Comparison of ENCODE assay signal across 16 cellular contexts in genomic region chr4:150580244-150580643, GRCh38. TPM values are rescaled to one million over a fixed set of nuclear protein-coding genes. Genes with fewer than 3 reads are reported as not detected.
DNase-seq lines count a peak whose midpoint lies in the region; ATAC-seq and TF ChIP-seq lines count a peak whose summit lies in the region.
"Had no signal": no experiment of that assay in that cellular context is flagged by ENCODE, and none has a peak within 500 bp of the region (broad histone marks: within the 10 kb centered on the region; RNA-seq: fewer than 3 reads in every experiment).

No MANE protein-coding gene starts in this region.

- TF ChIP-seq CTCF in cardiac muscle cell (IDR thresholded peaks at IDR 0.05; ENCODE audit: low read depth, low read length): no peak
- TF ChIP-seq CTCF in esophagus muscularis mucosa (IDR thresholded peaks at IDR 0.05): no peak
- no peak for TF ChIP-seq CTCF in neural cell (IDR thresholded peaks at IDR 0.05; ENCODE audit: poor library complexity, severe bottlenecking)
- TF ChIP-seq CTCF in upper lobe of right lung (IDR thresholded peaks at IDR 0.05): no peak

- no peak for TF ChIP-seq POLR2A in esophagus muscularis mucosa (IDR thresholded peaks at IDR 0.05; ENCODE audit: low read depth)

- DNase-seq in cardiac muscle cell (ENCODE audit: low read depth in 1 of 2, low spot score in 1 of 2) (no peak), left ventricle myocardium superior (no peak), esophagus muscularis mucosa (ENCODE audit: extremely low spot score) (no peak), upper lobe of right lung (no peak), middle frontal gyrus (ENCODE audit: extremely low spot score, low spot score) (no peak), HuH-7.5 (ENCODE audit: low spot score) (no peak), NCI-H2196 treated with DMSO at 0.1 percent for 48 hours (lab: John Stamatoyannopoulos, UW; ENCODE audit: unreplicated experiment) (no peak)
- DNase-seq: activated CD4-positive, alpha-beta T cell treated with anti-CD3 and anti-CD28 coated beads, Interleukin-2, amount 50 U/mL, for 1 hour; central memory CD4-positive, alpha-beta T cell; MM.1S; ovary; stimulated activated naive CD8-positive, alpha-beta T cell treated with anti-CD3 and anti-CD28 coated beads, Interleukin-15, amount 100 ng/mL, for 72 hours; T-helper 2 cell had no signal

- no peak overlapping the region for H2AFZ ChIP-seq in neural cell (ENCODE audit: low read depth, low read length)

- H4K20me1 ChIP-seq in neural cell (ENCODE audit: insufficient read depth): no peaks in the 10 kb centered on the region

- H3K9ac ChIP-seq in neural cell (ENCODE audit: low read length): no peak overlapping the region

- H3K36me3 ChIP-seq in cardiac muscle cell (no peaks in the 10 kb centered on the region), esophagus muscularis mucosa (no peaks in the 10 kb centered on the region), neural cell (ENCODE audit: insufficient read depth, low read length) (no peaks in the 10 kb centered on the region), upper lobe of right lung (no peaks in the 10 kb centered on the region)
- H3K36me3 ChIP-seq: ovary had no signal

- H3K27ac ChIP-seq in cardiac muscle cell: no peak overlapping the region
- peak overlapping the region in 1 of 4 donors; percentile 42 for H3K27ac ChIP-seq in esophagus muscularis mucosa (replicated peaks in 1 of 4)
- no peak overlapping the region for H3K27ac ChIP-seq in neural cell (ENCODE audit: low read length)
- H3K27ac ChIP-seq in upper lobe of right lung: no peak overlapping the region
- H3K27ac ChIP-seq: ovary had no signal

- no peaks in the 10 kb centered on the region for H3K9me2 ChIP-seq in neural cell (ENCODE audit: insufficient read depth, low read length)

- TF ChIP-seq EP300 in esophagus muscularis mucosa (IDR thresholded peaks at IDR 0.05) (no peak), neural cell (conservative IDR thresholded peaks at IDR 0.05; ENCODE audit: poor library complexity, severe bottlenecking) (no peak)

- H3K79me2 ChIP-seq in neural cell (replicated peaks; ENCODE audit: insufficient read depth, low read length): no peaks in the 10 kb centered on the region

- no peaks in the 10 kb centered on the region for H3K9me3 ChIP-seq in cardiac muscle cell (ENCODE audit: low read depth)
- no peaks in the 10 kb centered on the region for H3K9me3 ChIP-seq in esophagus muscularis mucosa
- no peaks in the 10 kb centered on the region for H3K9me3 ChIP-seq in neural cell (ENCODE audit: low read length)
- no peaks in the 10 kb centered on the region for H3K9me3 ChIP-seq in upper lobe of right lung
- H3K9me3 ChIP-seq: ovary had no signal

- 70% methylated on average over 11 of the region's 11 CpGs for WGBS in esophagus muscularis mucosa

- H3K4me1 ChIP-seq in cardiac muscle cell (ENCODE audit: low read depth) (peaks cover 5% of the 10 kb centered on the region), esophagus muscularis mucosa (peaks cover 7 to 26% (median 17%) of the 10 kb centered on the region in 4 donors), upper lobe of right lung (no peaks in the 10 kb centered on the region)

- H3K27me3 ChIP-seq in cardiac muscle cell: peaks cover 79% of the 10 kb centered on the region
- H3K27me3 ChIP-seq in esophagus muscularis mucosa: peaks cover 0 to 30% (median 11%) of the 10 kb centered on the region in 4 donors
- H3K27me3 ChIP-seq in neural cell (ENCODE audit: insufficient read depth, low read depth, low read length): peaks cover 99% of the 10 kb centered on the region
- no peaks in the 10 kb centered on the region for H3K27me3 ChIP-seq in upper lobe of right lung
- H3K27me3 ChIP-seq: ovary had no signal

- ATAC-seq in left ventricle myocardium superior: no peak
- no peak for ATAC-seq in upper lobe of right lung

- H3F3A ChIP-seq in neural cell (ENCODE audit: insufficient read depth, low read length, poor library complexity, severe bottlenecking): no peaks in the 10 kb centered on the region

- no peak overlapping the region for H3K4me2 ChIP-seq in neural cell (ENCODE audit: low read length)

- peak overlapping the region; percentile 21 for H3K4me3 ChIP-seq in cardiac muscle cell
- H3K4me3 ChIP-seq in esophagus muscularis mucosa: peak overlapping the region; percentile 42 to 57 (median 48)
- H3K4me3 ChIP-seq in neural cell (ENCODE audit: low read length): peak overlapping the region; percentile 54
- H3K4me3 ChIP-seq in upper lobe of right lung: peak overlapping the region; percentile 30

- no peak for TF ChIP-seq RAD21 in neural cell (conservative IDR thresholded peaks at IDR 0.05)

- intact Hi-C loops in left ventricle myocardium superior (cut with micrococcal nuclease) (no loop called here), esophagus muscularis mucosa (cut with DNase I) (no loop called here), upper lobe of right lung (cut with DNase I) (no loop called here)

TF ChIP-seq in neural cell, 6 proteins besides CTCF, POLR2A, EP300 and RAD21:
- no peak for TF ChIP-seq EZH2 (IDR thresholded peaks at IDR 0.05; ENCODE audit: borderline replicate concordance, insufficient read depth, low read length, poor library complexity, severe bottlenecking)
TF ChIP-seq in neural cell: peak in this region for 0.

RNA-seq across cellular contexts. Expression of gene MAB21L2, which starts 1.7 kb away (rescaled TPM):
- total RNA-seq in cardiac muscle cell: 0.54 and 0.81 TPM in 2 replicates
- polyA plus RNA-seq in cardiac muscle cell: 0.12 and 0.47 TPM in 2 replicates
- 0.17 TPM for total RNA-seq in left ventricle myocardium superior
- 1 to 10 TPM in 1 of 4 donors, under 1 TPM in 2, not detected in 1; 0.32 to 1.7 (median 0.42) TPM for total RNA-seq in esophagus muscularis mucosa
- polyA plus RNA-seq in neural cell: 0.92 and 1.6 TPM in 2 replicates
- polyA minus RNA-seq in neural cell: 2.2 and 4.6 TPM in 2 replicates
- total RNA-seq in upper lobe of right lung: not detected
- total RNA-seq: activated T-helper 2 cell treated with anti-CD3 and anti-CD28 coated beads, Interferon-gamma antibody, Interleukin-2, Interleukin-4, amounts not matched to agents 10 μg/mL and 5 μg/mL and 100 μg/mL, durations not matched to agents 14 hours and 24 hours and 36 hours; kidney epithelial cell; ovary had no signal
